In the genomic region with DNA sequence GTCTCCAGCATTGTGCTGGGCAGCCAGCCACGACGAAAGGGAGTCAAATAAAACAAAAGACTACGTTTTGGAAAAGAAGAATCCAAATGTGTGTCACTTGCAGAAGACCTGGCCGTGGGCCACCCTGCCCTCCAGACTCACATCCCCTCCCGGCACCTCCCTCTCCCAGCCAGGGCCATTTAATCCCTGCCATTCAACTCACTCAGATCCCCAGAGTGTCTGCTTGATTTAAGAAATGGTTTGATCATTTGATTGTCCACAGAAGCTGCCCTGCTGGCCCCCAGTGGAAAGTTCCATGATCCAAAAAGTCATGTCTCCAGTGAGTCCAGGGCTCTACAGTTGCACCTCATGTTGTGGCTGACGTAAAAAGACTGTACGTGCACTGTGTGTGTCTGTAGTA, we compare ENCODE assay signal across 19 cellular contexts. TPM values are rescaled to one million over a fixed set of nuclear protein-coding genes. Genes with fewer than 3 reads are reported as not detected.
DNase-seq lines count a peak whose midpoint lies in the region; ATAC-seq and TF ChIP-seq lines count a peak whose summit lies in the region.
"Had no signal": no experiment of that assay in that cellular context is flagged by ENCODE, and none has a peak within 500 bp of the region (broad histone marks: within the 10 kb centered on the region; RNA-seq: fewer than 3 reads in every experiment).

No MANE protein-coding gene starts in this region.

- H3K27me3 Mint-ChIP-seq in glutamatergic neuron (ENCODE audit: unreplicated experiment): peaks cover 5% of the 10 kb centered on the region

- peaks cover 29% of the 10 kb centered on the region for H3K36me3 Mint-ChIP-seq in glutamatergic neuron (ENCODE audit: unreplicated experiment)
- H3K36me3 Mint-ChIP-seq: CD14-positive monocyte had no signal

- intact Hi-C loops in Right ventricle myocardium superior (cut with DNase I): no loop called here
- intact Hi-C loops in esophagus muscularis mucosa (cut with DNase I): no loop called here
- intact Hi-C loops in stomach (cut with DNase I; ENCODE audit: low total_unique reads): no loop called here

- H3K27ac Mint-ChIP-seq in glutamatergic neuron (ENCODE audit: unreplicated experiment): no peak overlapping the region
- H3K27ac Mint-ChIP-seq: CD14-positive monocyte; CD8-positive, alpha-beta T cell; HFFc6 had no signal

- H3K9me3 ChIP-seq in right atrium auricular region: peaks cover 0 to 17% of the 10 kb centered on the region in 2 donors
- H3K9me3 ChIP-seq in esophagus muscularis mucosa: peaks cover 0 to 30% (median 9%) of the 10 kb centered on the region in 4 donors
- H3K9me3 ChIP-seq in stomach: peaks cover 0 to 41% (median 32%) of the 10 kb centered on the region in 4 donors

- no peak overlapping the region for H3K27ac ChIP-seq in right atrium auricular region
- H3K27ac ChIP-seq in VCaP: peak overlapping the region; percentile 12; the same call in 1 of the 2 replicates
- no peak overlapping the region for H3K27ac ChIP-seq in esophagus muscularis mucosa (replicated peaks in 1 of 4)
- H3K27ac ChIP-seq in stomach: no peak overlapping the region
- H3K27ac ChIP-seq: A549 had no signal

- 48% methylated on average over 7 of the region's 7 CpGs for WGBS in esophagus muscularis mucosa
- 31 to 68% (median 64%) methylated on average over 7 of the region's 7 CpGs for WGBS in stomach, 5 donors

- H3K27me3 ChIP-seq in right atrium auricular region (no peaks in the 10 kb centered on the region), esophagus muscularis mucosa (peaks cover 0 to 57% (median 2%) of the 10 kb centered on the region in 4 donors), stomach (peaks cover 0 to 50% (median 29%) of the 10 kb centered on the region in 3 donors)

- ATAC-seq in Right ventricle myocardium superior (ENCODE audit: poor library complexity): no peak
- ATAC-seq: A549; CD8-positive, alpha-beta T cell; HepG2 had no signal

- H3K36me3 ChIP-seq in right atrium auricular region: no peaks in the 10 kb centered on the region
- H3K36me3 ChIP-seq in esophagus muscularis mucosa: no peaks in the 10 kb centered on the region
- H3K36me3 ChIP-seq in stomach: no peaks in the 10 kb centered on the region
- H3K36me3 ChIP-seq: BE2C had no signal

- TF ChIP-seq POLR2A in esophagus muscularis mucosa (IDR thresholded peaks at IDR 0.05; ENCODE audit: low read depth) (no peak), stomach (IDR thresholded peaks at IDR 0.05) (no peak)

- H3K4me3 ChIP-seq in right atrium auricular region: no peak overlapping the region
- no peak overlapping the region for H3K4me3 ChIP-seq in esophagus muscularis mucosa
- H3K4me3 ChIP-seq in stomach: no peak overlapping the region
- H3K4me3 ChIP-seq: A549 had no signal

- H3K9me3 Mint-ChIP-seq in glutamatergic neuron (ENCODE audit: unreplicated experiment): peaks cover 21% of the 10 kb centered on the region

- H3K4me3 Mint-ChIP-seq in glutamatergic neuron (ENCODE audit: unreplicated experiment): no peak overlapping the region
- H3K4me3 Mint-ChIP-seq: CD14-positive monocyte; CD8-positive, alpha-beta T cell; HFFc6 had no signal

- no peak for TF ChIP-seq EP300 in esophagus muscularis mucosa (IDR thresholded peaks at IDR 0.05)
- TF ChIP-seq EP300 in stomach (IDR thresholded peaks at IDR 0.05): no peak

- peaks cover 6% of the 10 kb centered on the region for H3K4me1 Mint-ChIP-seq in glutamatergic neuron (ENCODE audit: low read depth, unreplicated experiment)
- H3K4me1 Mint-ChIP-seq: CD14-positive monocyte had no signal

- peak; percentile 23 for DNase-seq in right atrium auricular region (ENCODE audit: low spot score)
- no peak for DNase-seq in Right ventricle myocardium superior
- DNase-seq in esophagus muscularis mucosa (ENCODE audit: extremely low spot score): peak; percentile 77
- DNase-seq in stomach: peak; percentile 23
- DNase-seq in glutamatergic neuron: no peak
- no peak for DNase-seq in cerebellar cortex (ENCODE audit: low spot score)
- DNase-seq in NCI-H524 (lab: John Stamatoyannopoulos, UW): no peak
- DNase-seq: BE2C; Caco-2; CD8-positive, alpha-beta T cell; GF-D8; HCEC 1CT; HFFc6 had no signal

- H3K4me1 ChIP-seq in right atrium auricular region (no peaks in the 10 kb centered on the region), esophagus muscularis mucosa (no peaks in the 10 kb centered on the region), stomach (no peaks in the 10 kb centered on the region)
- H3K4me1 ChIP-seq: A549, BE2C, Caco-2 had no signal

- TF ChIP-seq CTCF in right atrium auricular region (IDR thresholded peaks at IDR 0.05) (no peak), VCaP (conservative IDR thresholded peaks at IDR 0.05) (no peak), esophagus muscularis mucosa (IDR thresholded peaks at IDR 0.05) (no peak), stomach (IDR thresholded peaks at IDR 0.05) (no peak), glutamatergic neuron (IDR thresholded peaks at IDR 0.05; ENCODE audit: partially characterized antibody, unreplicated experiment) (no peak)

RNA-seq across cellular contexts. Expression of a gene that starts 2.3 kb away (rescaled TPM):
- total RNA-seq in right atrium auricular region (not detected), Right ventricle myocardium superior (not detected), esophagus muscularis mucosa (not detected), stomach (not detected), glutamatergic neuron (ENCODE audit: unreplicated experiment) (not detected)
- polyA plus RNA-seq in stomach: not detected
- total RNA-seq: Caco-2; CD8-positive, alpha-beta T cell; H4; HepG2; HFFc6 had no signal
- polyA plus RNA-seq: A549, AG04450, CD14-positive monocyte, HepG2 had no signal

RNA-seq across cellular contexts. Expression of a gene that starts 6.8 kb away (rescaled TPM):
- total RNA-seq in right atrium auricular region (not detected), Right ventricle myocardium superior (not detected), esophagus muscularis mucosa (not detected), stomach (not detected), glutamatergic neuron (ENCODE audit: unreplicated experiment) (not detected)
- polyA plus RNA-seq in stomach: not detected
- total RNA-seq: Caco-2; CD8-positive, alpha-beta T cell; H4; HepG2; HFFc6 had no signal
- polyA plus RNA-seq: A549, AG04450, CD14-positive monocyte, HepG2 had no signal

RNA-seq across cellular contexts. Expression of a gene that starts 10.5 kb away (rescaled TPM):
- total RNA-seq in right atrium auricular region (not detected), Right ventricle myocardium superior (not detected), esophagus muscularis mucosa (not detected), stomach (not detected), glutamatergic neuron (ENCODE audit: unreplicated experiment) (not detected)
- not detected for polyA plus RNA-seq in stomach
- total RNA-seq: Caco-2; CD8-positive, alpha-beta T cell; H4; HepG2; HFFc6 had no signal
- polyA plus RNA-seq: A549, AG04450, CD14-positive monocyte, HepG2 had no signal

RNA-seq across cellular contexts. Expression of a gene that starts 13.8 kb away (rescaled TPM):
- total RNA-seq in right atrium auricular region (not detected), Right ventricle myocardium superior (not detected), esophagus muscularis mucosa (not detected), stomach (not detected), glutamatergic neuron (ENCODE audit: unreplicated experiment) (not detected)
- not detected for polyA plus RNA-seq in stomach
- total RNA-seq: Caco-2, H4, HepG2, HFFc6 had no signal
- polyA plus RNA-seq: A549, AG04450, CD14-positive monocyte, HepG2 had no signal

RNA-seq across cellular contexts. Expression of a gene that starts 17.0 kb away (rescaled TPM):
- total RNA-seq in right atrium auricular region (not detected), Right ventricle myocardium superior (not detected), esophagus muscularis mucosa (not detected), stomach (not detected), glutamatergic neuron (ENCODE audit: unreplicated experiment) (not detected)
- not detected for polyA plus RNA-seq in stomach
- total RNA-seq: Caco-2; CD8-positive, alpha-beta T cell; H4; HepG2; HFFc6 had no signal
- polyA plus RNA-seq: A549, AG04450, CD14-positive monocyte, HepG2 had no signal

Comparison
In these comparisons a context has a peak if more than half of its experiments do, and no peak if none do; other contexts are left out.
1. DNase-seq: peak in right atrium auricular region (single experiment), esophagus muscularis mucosa (single experiment) and stomach (single experiment); none in Right ventricle myocardium superior (single experiment), glutamatergic neuron (single experiment), cerebellar cortex (single experiment) and NCI-H524 (0 of 2).